ENCODE assay signal across 19 cellular contexts in genomic region chr2:180618570-180618969, GRCh38.
DNase-seq lines count a peak whose midpoint lies in the region; ATAC-seq and TF ChIP-seq lines count a peak whose summit lies in the region.
"Had no signal": no experiment of that assay in that cellular context is flagged by ENCODE, and none has a peak within 500 bp of the region (broad histone marks: within the 10 kb centered on the region; RNA-seq: fewer than 3 reads in every experiment).

No MANE protein-coding gene starts in this region.

- peaks cover 2% of the 10 kb centered on the region for H3K4me1 Mint-ChIP-seq in activated CD8-positive, alpha-beta memory T cell treated with anti-CD3 and anti-CD28 coated beads, Interleukin-2, amount 10 ng/mL, durations not matched to agents 7 days and 5 days
- H3K4me1 Mint-ChIP-seq: activated naive CD4-positive, alpha-beta T cell treated with anti-CD3 and anti-CD28 coated beads, Interleukin-2, amount 10 ng/mL, durations not matched to agents 7 days and 5 days; CD8-positive, alpha-beta memory T cell; endodermal cell; mesothelial cell of epicardium; nephron progenitor cell had no signal

- no peaks in the 10 kb centered on the region for H3K9me3 Mint-ChIP-seq in activated CD8-positive, alpha-beta memory T cell treated with anti-CD3 and anti-CD28 coated beads, Interleukin-2, amount 10 ng/mL, durations not matched to agents 7 days and 5 days (ENCODE audit: low read depth)
- H3K9me3 Mint-ChIP-seq: activated naive CD4-positive, alpha-beta T cell treated with anti-CD3 and anti-CD28 coated beads, Interleukin-2, amount 10 ng/mL, durations not matched to agents 7 days and 5 days; endodermal cell; nephron progenitor cell had no signal

- CTCF ChIA-PET in activated CD8-positive, alpha-beta memory T cell treated with anti-CD3 and anti-CD28 coated beads, Interleukin-2, amount 10 ng/mL, durations not matched to agents 7 days and 5 days (lab: Charles Lee): no interaction called here

- peak; percentile 73 for DNase-seq in AG09319 (ENCODE audit: extremely low read depth, low read depth)
- peak; percentile 68 for DNase-seq in HT1080 (ENCODE audit: low read depth)
- DNase-seq in UCSD-AML1 (lab: John Stamatoyannopoulos, UW; ENCODE audit: unreplicated experiment): peak; percentile 3
- peak; percentile 78 for DNase-seq in iris pigment epithelial cell (ENCODE audit: low read depth)
- no peak for DNase-seq in activated CD8-positive, alpha-beta memory T cell treated with anti-CD3 and anti-CD28 coated beads, Interleukin-2, amount 10 ng/mL, durations not matched to agents 7 days and 5 days
- DNase-seq in NCI-H1092 treated with DMSO at 0.1 percent for 48 hours (lab: John Stamatoyannopoulos, UW): no peak
- DNase-seq: activated CD4-positive, alpha-beta T cell treated with anti-CD3 and anti-CD28 coated beads, Interleukin-2, amount 50 U/mL, for 1 hour; activated naive CD4-positive, alpha-beta T cell treated with anti-CD3 and anti-CD28 coated beads, Interleukin-2, amount 10 ng/mL, durations not matched to agents 7 days and 5 days; CD8-positive, alpha-beta memory T cell; endodermal cell; hypothalamus; KG1; NCI-H1105; nephron progenitor cell; psoas muscle; stimulated activated CD8-positive, alpha-beta memory T cell treated with anti-CD3 and anti-CD28 coated beads, Interleukin-4, amount 100 ng/mL, for 48 hours had no signal

- H3K36me3 Mint-ChIP-seq in activated CD8-positive, alpha-beta memory T cell treated with anti-CD3 and anti-CD28 coated beads, Interleukin-2, amount 10 ng/mL, durations not matched to agents 7 days and 5 days: no peaks in the 10 kb centered on the region
- H3K36me3 Mint-ChIP-seq: activated naive CD4-positive, alpha-beta T cell treated with anti-CD3 and anti-CD28 coated beads, Interleukin-2, amount 10 ng/mL, durations not matched to agents 7 days and 5 days; CD8-positive, alpha-beta memory T cell; mesothelial cell of epicardium had no signal

- ATAC-seq in GM21367 (IDR thresholded peaks at IDR 0.05; ENCODE audit: unreplicated experiment) (no peak), HG03025 (IDR thresholded peaks at IDR 0.05; ENCODE audit: low FRiP score, unreplicated experiment) (no peak)
- ATAC-seq in activated CD8-positive, alpha-beta memory T cell treated with anti-CD3 and anti-CD28 coated beads, Interleukin-2, amount 10 ng/mL, durations not matched to agents 7 days and 5 days: no peak
- ATAC-seq: psoas muscle had no signal

- H3K27ac Mint-ChIP-seq in activated CD8-positive, alpha-beta memory T cell treated with anti-CD3 and anti-CD28 coated beads, Interleukin-2, amount 10 ng/mL, durations not matched to agents 7 days and 5 days: no peak overlapping the region
- H3K27ac Mint-ChIP-seq: activated naive CD4-positive, alpha-beta T cell treated with anti-CD3 and anti-CD28 coated beads, Interleukin-2, amount 10 ng/mL, durations not matched to agents 7 days and 5 days; CD8-positive, alpha-beta memory T cell; endodermal cell; mesothelial cell of epicardium; nephron progenitor cell had no signal

- peaks cover 4% of the 10 kb centered on the region for H3K27me3 Mint-ChIP-seq in activated CD8-positive, alpha-beta memory T cell treated with anti-CD3 and anti-CD28 coated beads, Interleukin-2, amount 10 ng/mL, durations not matched to agents 7 days and 5 days
- H3K27me3 Mint-ChIP-seq: activated naive CD4-positive, alpha-beta T cell treated with anti-CD3 and anti-CD28 coated beads, Interleukin-2, amount 10 ng/mL, durations not matched to agents 7 days and 5 days had no signal

- TF ChIP-seq CTCF in AG09319 (IDR thresholded peaks at IDR 0.05; ENCODE audit: low read depth, low read length): no peak

- H3K4me3 Mint-ChIP-seq in activated CD8-positive, alpha-beta memory T cell treated with anti-CD3 and anti-CD28 coated beads, Interleukin-2, amount 10 ng/mL, durations not matched to agents 7 days and 5 days: no peak overlapping the region
- H3K4me3 Mint-ChIP-seq: activated naive CD4-positive, alpha-beta T cell treated with anti-CD3 and anti-CD28 coated beads, Interleukin-2, amount 10 ng/mL, durations not matched to agents 7 days and 5 days; CD8-positive, alpha-beta memory T cell; endodermal cell; mesothelial cell of epicardium; nephron progenitor cell had no signal

Comparison
In these comparisons a context has a peak if more than half of its experiments do, and no peak if none do; other contexts are left out.
1. DNase-seq: peak in AG09319 (single experiment), HT1080 (single experiment), UCSD-AML1 (single experiment) and iris pigment epithelial cell (single experiment); none in activated CD8-positive, alpha-beta memory T cell treated with anti-CD3 and anti-CD28 coated beads, Interleukin-2, amount 10 ng/mL, durations not matched to agents 7 days and 5 days (single experiment) and NCI-H1092 treated with DMSO at 0.1 percent for 48 hours (single experiment).